In genomic region chr13:51026016-51026415, GRCh38 we compare ENCODE assay signal across 35 cellular contexts.
"Had no signal": no experiment of that assay in that cellular context is flagged by ENCODE, and none has a peak within 500 bp of the region (broad histone marks: within the 10 kb centered on the region; RNA-seq: fewer than 3 reads in every experiment).

No MANE protein-coding gene starts in this region.

- H3K9me3 ChIP-seq: adrenal gland, breast epithelium had no signal

- H3K27ac Mint-ChIP-seq: activated B cell treated with CpG ODN at 0.5 μM for 24 hours; activated CD4-positive, alpha-beta memory T cell treated with anti-CD3 and anti-CD28 coated beads for 36 hours; activated CD4-positive, alpha-beta T cell treated with anti-CD3 and anti-CD28 coated beads, Interleukin-2, amount 10 ng/mL, durations not matched to agents 24 days and 14 days; activated CD8-positive, alpha-beta T cell treated with anti-CD3 and anti-CD28 coated beads for 36 hours; activated naive CD4-positive, alpha-beta T cell treated with anti-CD3 and anti-CD28 coated beads for 36 hours; activated naive CD4-positive, alpha-beta T cell treated with anti-CD3 and anti-CD28 coated beads, Interleukin-2, amount 50 U/mL, for 72 hours; activated naive CD8-positive, alpha-beta T cell treated with anti-CD3 and anti-CD28 coated beads for 36 hours; activated T-cell treated with anti-CD3 and anti-CD28 coated beads, Interleukin-2, amount 50 U/mL, for 72 hours; activated T-helper 1 cell treated with anti-CD3 and anti-CD28 coated beads, Interleukin-12 subunit alpha, Interleukin-12 subunit beta, Interleukin-2, Interleukin-4 antibody, amounts not matched to agents 30 ng/mL and 10 ng/mL and 1 ng/mL, durations not matched to agents 14 hours and 24 hours and 36 hours; activated T-helper 17 cell treated with anti-CD3 and anti-CD28 coated beads, Interleukin-2, amount 50 U/mL, for 72 hours; T-helper 1 cell treated with Interleukin-12 subunit alpha and Interleukin-12 subunit beta and Interleukin-4 antibody, amounts not matched to agents 30 μg/mL and 1 μg/mL, for 36 hours; T-helper 2 cell treated with Interferon-gamma antibody and Interleukin-4, amounts not matched to agents 5 μg/mL and 100 μg/mL, for 36 hours had no signal

- H3K27me3 ChIP-seq: brain microvascular endothelial cell, breast epithelium had no signal

- H3K36me3 Mint-ChIP-seq: activated CD4-positive, alpha-beta memory T cell treated with anti-CD3 and anti-CD28 coated beads for 36 hours; activated naive CD8-positive, alpha-beta T cell treated with anti-CD3 and anti-CD28 coated beads for 36 hours had no signal

- DNase-seq: activated B cell treated with CpG ODN at 0.5 μM for 24 hours; activated CD4-positive, alpha-beta memory T cell treated with anti-CD3 and anti-CD28 coated beads for 36 hours; activated CD4-positive, alpha-beta T cell treated with anti-CD3 and anti-CD28 coated beads for 4 hours; activated CD4-positive, alpha-beta T cell treated with anti-CD3 and anti-CD28 coated beads, Interleukin-2, amount 10 ng/mL, durations not matched to agents 24 days and 14 days; activated CD4-positive, alpha-beta T cell treated with anti-CD3 and anti-CD28 coated beads, Interleukin-2, amount 50 U/mL, for 1 hour; activated CD4-positive, alpha-beta T cell treated with anti-CD3 and anti-CD28 coated beads, Interleukin-2, amount 50 U/mL, for 4 hours; activated CD4-positive, CD25-positive, alpha-beta regulatory T cell treated with anti-CD3 and anti-CD28 coated beads, Interleukin-2, amount 50 U/mL, for 72 hours; activated CD8-positive, alpha-beta memory T cell treated with anti-CD3 and anti-CD28 coated beads, Interleukin-2, amount 50 U/mL, for 4 hours; activated CD8-positive, alpha-beta T cell treated with anti-CD3 and anti-CD28 coated beads for 36 hours; activated effector memory CD4-positive, alpha-beta T cell treated with anti-CD3 and anti-CD28 coated beads, Interleukin-2, amount 50 U/mL, for 16 hours; activated gamma-delta T cell treated with Interleukin-2 at 50 U/mL for 16 hours; activated naive CD4-positive, alpha-beta T cell; activated naive CD4-positive, alpha-beta T cell treated with anti-CD3 and anti-CD28 coated beads for 36 hours; activated naive CD4-positive, alpha-beta T cell treated with anti-CD3 and anti-CD28 coated beads, Interleukin-2, amount 50 U/mL, for 16 hours; activated naive CD8-positive, alpha-beta T cell treated with anti-CD3 and anti-CD28 coated beads for 36 hours; activated T-cell treated with anti-CD3 and anti-CD28 coated beads for 4 hours; activated T-cell treated with anti-CD3 and anti-CD28 coated beads, Interleukin-2, amount 50 U/mL, for 1 hour; activated T-cell treated with anti-CD3 and anti-CD28 coated beads, Interleukin-2, amount 50 U/mL, for 4 hours; activated T-cell treated with anti-CD3 and anti-CD28 coated beads, Interleukin-2, amount 50 U/mL, for 72 hours; adrenal gland; amniotic stem cell; aorta; brain microvascular endothelial cell; central memory CD4-positive, alpha-beta T cell; SW 1271; T-helper 1 cell; T-helper 2 cell; T-helper 9 cell had no signal

- H3K4me1 Mint-ChIP-seq: activated B cell treated with CpG ODN at 0.5 μM for 24 hours; activated CD4-positive, alpha-beta T cell treated with anti-CD3 and anti-CD28 coated beads, Interleukin-2, amount 10 ng/mL, durations not matched to agents 24 days and 14 days; activated naive CD8-positive, alpha-beta T cell treated with anti-CD3 and anti-CD28 coated beads for 36 hours; activated T-helper 17 cell treated with anti-CD3 and anti-CD28 coated beads, Interleukin-2, amount 50 U/mL, for 72 hours had no signal

- H3K9me3 Mint-ChIP-seq: activated CD4-positive, alpha-beta T cell treated with anti-CD3 and anti-CD28 coated beads, Interleukin-2, amount 10 ng/mL, durations not matched to agents 24 days and 14 days; activated CD8-positive, alpha-beta T cell treated with anti-CD3 and anti-CD28 coated beads for 36 hours; activated naive CD4-positive, alpha-beta T cell treated with anti-CD3 and anti-CD28 coated beads for 36 hours; activated T-helper 1 cell treated with anti-CD3 and anti-CD28 coated beads, Interleukin-12 subunit alpha, Interleukin-12 subunit beta, Interleukin-2, Interleukin-4 antibody, amounts not matched to agents 30 ng/mL and 10 ng/mL and 1 ng/mL, durations not matched to agents 14 hours and 24 hours and 36 hours; T-helper 1 cell treated with Interleukin-12 subunit alpha and Interleukin-12 subunit beta and Interleukin-4 antibody, amounts not matched to agents 30 μg/mL and 1 μg/mL, for 36 hours had no signal

- H3K4me3 Mint-ChIP-seq: activated B cell treated with CpG ODN at 0.5 μM for 24 hours; activated CD4-positive, alpha-beta memory T cell treated with anti-CD3 and anti-CD28 coated beads for 36 hours; activated CD4-positive, alpha-beta T cell treated with anti-CD3 and anti-CD28 coated beads, Interleukin-2, amount 10 ng/mL, durations not matched to agents 24 days and 14 days; activated CD8-positive, alpha-beta T cell treated with anti-CD3 and anti-CD28 coated beads for 36 hours; activated naive CD4-positive, alpha-beta T cell treated with anti-CD3 and anti-CD28 coated beads for 36 hours; activated naive CD8-positive, alpha-beta T cell treated with anti-CD3 and anti-CD28 coated beads for 36 hours; activated T-cell treated with anti-CD3 and anti-CD28 coated beads, Interleukin-2, amount 50 U/mL, for 4 hours; activated T-cell treated with anti-CD3 and anti-CD28 coated beads, Interleukin-2, amount 50 U/mL, for 72 hours; activated T-helper 1 cell treated with anti-CD3 and anti-CD28 coated beads, Interleukin-12 subunit alpha, Interleukin-12 subunit beta, Interleukin-2, Interleukin-4 antibody, amounts not matched to agents 30 ng/mL and 10 ng/mL and 1 ng/mL, durations not matched to agents 14 hours and 24 hours and 36 hours; activated T-helper 17 cell treated with anti-CD3 and anti-CD28 coated beads, Interleukin-2, amount 50 U/mL, for 72 hours; T-helper 1 cell treated with Interleukin-12 subunit alpha and Interleukin-12 subunit beta and Interleukin-4 antibody, amounts not matched to agents 30 μg/mL and 1 μg/mL, for 36 hours; T-helper 2 cell treated with Interferon-gamma antibody and Interleukin-4, amounts not matched to agents 5 μg/mL and 100 μg/mL, for 36 hours had no signal

- H3K4me1 ChIP-seq: adrenal gland, breast epithelium had no signal

- ATAC-seq: activated CD8-positive, alpha-beta T cell treated with anti-CD3 and anti-CD28 coated beads for 36 hours; activated naive CD4-positive, alpha-beta T cell treated with anti-CD3 and anti-CD28 coated beads, Interleukin-2, amount 50 U/mL, for 72 hours; activated T-cell treated with anti-CD3 and anti-CD28 coated beads, Interleukin-2, amount 50 U/mL, for 4 hours; activated T-cell treated with anti-CD3 and anti-CD28 coated beads, Interleukin-2, amount 50 U/mL, for 72 hours; activated T-helper 17 cell treated with anti-CD3 and anti-CD28 coated beads, Interleukin-2, amount 50 U/mL, for 72 hours had no signal

- H3K36me3 ChIP-seq: adrenal gland, brain microvascular endothelial cell, breast epithelium had no signal

- H3K27ac ChIP-seq: adrenal gland, brain microvascular endothelial cell, breast epithelium, VCaP had no signal

- H3K27me3 Mint-ChIP-seq: activated CD8-positive, alpha-beta T cell treated with anti-CD3 and anti-CD28 coated beads for 36 hours; activated naive CD8-positive, alpha-beta T cell treated with anti-CD3 and anti-CD28 coated beads for 36 hours had no signal

- H3K4me3 ChIP-seq: adrenal gland, breast epithelium had no signal
